Comparison of ENCODE assay signal across 8 cellular contexts in genomic region chr12:131831635-131832041, GRCh38. TPM values are rescaled to one million over a fixed set of nuclear protein-coding genes. Genes with fewer than 3 reads are reported as not detected.
DNase-seq lines count a peak whose midpoint lies in the region; ATAC-seq and TF ChIP-seq lines count a peak whose summit lies in the region.

No MANE protein-coding gene starts in this region.

- ATAC-seq in GM21447 (IDR thresholded peaks at IDR 0.05; ENCODE audit: unreplicated experiment) = no peak
- ATAC-seq in HG03045 (IDR thresholded peaks at IDR 0.05; ENCODE audit: unreplicated experiment) = no peak

- in situ Hi-C loops in SK-MEL-5 (cut with HindIII; ENCODE audit: low pct_unique_long_range_greater_than_20kb, low sequenced_read_pairs) = no loop called here

- TF ChIP-seq POLR2A in suprapubic skin (IDR thresholded peaks at IDR 0.05) = no peak

- TF ChIP-seq EP300 in suprapubic skin (IDR thresholded peaks at IDR 0.05) = no peak

- TF ChIP-seq CTCF in suprapubic skin (IDR thresholded peaks at IDR 0.05) = no peak

- peak overlapping the region; percentile 68 for H3K4me3 ChIP-seq in suprapubic skin

- H3K27me3 ChIP-seq in suprapubic skin = peaks cover 79% of the 10 kb centered on the region

- WGBS in suprapubic skin = 13% methylated on average over 3 of the region's 16 CpGs

- peak overlapping the region; percentile 3 for H3K27ac ChIP-seq in suprapubic skin

- H3K9me3 ChIP-seq in suprapubic skin = no peaks in the 10 kb centered on the region

- H3K36me3 ChIP-seq in suprapubic skin = no peaks in the 10 kb centered on the region

- DNase-seq in NCI-H345 (lab: John Stamatoyannopoulos, UW) (peak; percentile 67), NCI-H345 treated with DMSO at 0.1 percent for 48 hours (lab: John Stamatoyannopoulos, UW; ENCODE audit: unreplicated experiment) (no peak), SK-MEL-5 (ENCODE audit: low read depth, low spot score) (peak; percentile 51), fibroblast of the conjunctiva (ENCODE audit: low read depth) (peak; percentile 86), suprapubic skin (ENCODE audit: low spot score in 2 of 2) (peak in 1 of 2 donors; percentile 59), NCI-H1436 (lab: John Stamatoyannopoulos, UW) (no peak)

- H3K4me1 ChIP-seq in suprapubic skin = peaks cover 47% of the 10 kb centered on the region

RNA-seq across cellular contexts. Expression of gene MMP17, which starts 3.4 kb away (rescaled TPM):
- total RNA-seq in SK-MEL-5 (2014; rRNA removed; shearing (Covaris generic)) = 42.6 and 63.2 TPM in 2 replicates
- 212 and 249 TPM in 2 replicates for polyA plus RNA-seq in SK-MEL-5 (2015; cell fraction: cytosol; rRNA removed)
- 389 and 402 TPM in 2 replicates for polyA plus RNA-seq in SK-MEL-5 (2015; cell fraction: nucleus; rRNA removed)
- 10 to 100 TPM in 1 of 4 donors, 1 to 10 TPM in 3; 3.0 to 10.1 (median 5.6) TPM for total RNA-seq in suprapubic skin

Comparison
In these comparisons a context has a peak if more than half of its experiments do, and no peak if none do; other contexts are left out.
1. DNase-seq: peak in NCI-H345 (single experiment), SK-MEL-5 (single experiment) and fibroblast of the conjunctiva (single experiment); none in NCI-H345 treated with DMSO at 0.1 percent for 48 hours (single experiment) and NCI-H1436 (single experiment).